ENCODE assay signal across 19 cellular contexts in the genomic region with DNA sequence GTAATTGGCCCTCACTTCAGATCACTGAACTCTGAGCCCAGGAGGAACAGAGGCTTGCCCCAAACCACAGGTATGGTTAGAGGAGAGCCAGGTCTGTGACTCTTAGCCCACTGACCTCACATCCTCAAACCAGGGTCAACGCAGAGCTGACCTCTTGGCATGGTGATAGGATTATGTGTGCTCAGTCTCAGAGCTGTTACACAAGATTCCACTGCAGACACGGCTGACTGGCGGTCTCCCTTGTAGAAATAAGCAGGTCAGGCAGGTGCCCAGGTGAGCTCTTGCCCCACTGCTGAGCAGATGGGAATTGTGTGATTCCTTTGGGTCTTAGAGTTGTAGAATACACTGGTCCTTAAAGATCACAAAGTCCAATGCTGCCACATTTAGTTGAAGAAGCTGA.
"Had no signal": no experiment of that assay in that cellular context is flagged by ENCODE, and none has a peak within 500 bp of the region (broad histone marks: within the 10 kb centered on the region; RNA-seq: fewer than 3 reads in every experiment).

No MANE protein-coding gene starts in this region.

- H3K4me1 Mint-ChIP-seq: central memory CD8-positive, alpha-beta T cell; immature natural killer cell; nephron; stimulated activated effector memory CD8-positive, alpha-beta T cell treated with anti-CD3 and anti-CD28 coated beads, Interleukin-12 subunit alpha, Interleukin-12 subunit beta, amount 100 ng/mL, for 72 hours had no signal

- H3K9me3 ChIP-seq: esophagus squamous epithelium, gastroesophageal sphincter, testis, transverse colon had no signal

- DNase-seq: effector memory CD4-positive, alpha-beta T cell; esophagus squamous epithelium; foreskin fibroblast; glutamatergic neuron; immature natural killer cell; kidney; left cardiac atrium; left ventricle myocardium superior; mesendoderm; naive B cell; small intestine; stimulated activated CD4-positive, alpha-beta T cell treated with anti-CD3 and anti-CD28 coated beads, Interleukin-2, amount 100 ng/mL, for 48 hours; transverse colon had no signal

- H3K4me1 ChIP-seq: gastroesophageal sphincter, transverse colon had no signal

- H3K4me3 Mint-ChIP-seq: central memory CD8-positive, alpha-beta T cell; immature natural killer cell; naive B cell; nephron; stimulated activated effector memory CD8-positive, alpha-beta T cell treated with anti-CD3 and anti-CD28 coated beads, Interleukin-12 subunit alpha, Interleukin-12 subunit beta, amount 100 ng/mL, for 72 hours; stimulated activated naive CD8-positive, alpha-beta T cell treated with anti-CD3 and anti-CD28 coated beads, Interleukin-15, Interleukin-2, amounts not matched to agents 100 ng/mL and 50 ng/mL, for 24 hours had no signal

- ATAC-seq: gastroesophageal sphincter; left cardiac atrium; left ventricle myocardium superior; stimulated activated effector memory CD8-positive, alpha-beta T cell treated with anti-CD3 and anti-CD28 coated beads, Interleukin-12 subunit alpha, Interleukin-12 subunit beta, amount 100 ng/mL, for 72 hours had no signal

- H3K27me3 ChIP-seq: esophagus squamous epithelium, gastroesophageal sphincter, testis, transverse colon had no signal

- H3K36me3 Mint-ChIP-seq: immature natural killer cell; stimulated activated effector memory CD8-positive, alpha-beta T cell treated with anti-CD3 and anti-CD28 coated beads, Interleukin-12 subunit alpha, Interleukin-12 subunit beta, amount 100 ng/mL, for 72 hours had no signal

- H3K4me3 ChIP-seq: esophagus squamous epithelium, gastroesophageal sphincter, testis, transverse colon had no signal

- H3K9me3 Mint-ChIP-seq: central memory CD8-positive, alpha-beta T cell; immature natural killer cell; nephron; stimulated activated effector memory CD8-positive, alpha-beta T cell treated with anti-CD3 and anti-CD28 coated beads, Interleukin-12 subunit alpha, Interleukin-12 subunit beta, amount 100 ng/mL, for 72 hours; stimulated activated naive CD8-positive, alpha-beta T cell treated with anti-CD3 and anti-CD28 coated beads, Interleukin-15, Interleukin-2, amounts not matched to agents 100 ng/mL and 50 ng/mL, for 24 hours had no signal

- H3K36me3 ChIP-seq: esophagus squamous epithelium, gastroesophageal sphincter, transverse colon had no signal

- H3K27ac Mint-ChIP-seq: immature natural killer cell; naive B cell; nephron; stimulated activated effector memory CD8-positive, alpha-beta T cell treated with anti-CD3 and anti-CD28 coated beads, Interleukin-12 subunit alpha, Interleukin-12 subunit beta, amount 100 ng/mL, for 72 hours; stimulated activated naive CD8-positive, alpha-beta T cell treated with anti-CD3 and anti-CD28 coated beads, Interleukin-15, Interleukin-2, amounts not matched to agents 100 ng/mL and 50 ng/mL, for 24 hours had no signal

- H3K27ac ChIP-seq: gastroesophageal sphincter, transverse colon had no signal
